Comparison of ENCODE assay signal across 23 cellular contexts in genomic region chr15:64645995-64646394, GRCh38.
"Had no signal": no experiment of that assay in that cellular context is flagged by ENCODE, and none has a peak within 500 bp of the region (broad histone marks: within the 10 kb centered on the region; RNA-seq: fewer than 3 reads in every experiment).

No MANE protein-coding gene starts in this region.

- H3K9me3 ChIP-seq: esophagus muscularis mucosa, gastroesophageal sphincter, heart left ventricle, left lung, lower lobe of right lung, mucosa of descending colon had no signal

- H3K9me3 Mint-ChIP-seq: immature natural killer cell had no signal

- H3K27me3 Mint-ChIP-seq: naive B cell had no signal

- H3K4me3 ChIP-seq: coronary artery, dorsolateral prefrontal cortex, esophagus muscularis mucosa, gastroesophageal sphincter, heart left ventricle, hepatocyte, left lung, lower lobe of right lung, mucosa of descending colon had no signal

- ATAC-seq: foreskin keratinocyte, gastroesophageal sphincter, heart left ventricle, left cardiac atrium, left lung, left ventricle myocardium superior, lower lobe of right lung, mucosa of descending colon had no signal

- FAIRE-seq: endothelial cell of umbilical vein, frontal cortex, keratinocyte had no signal

- H3K27ac Mint-ChIP-seq: mesothelial cell of epicardium, naive B cell had no signal

- H3K36me3 ChIP-seq: esophagus muscularis mucosa, gastroesophageal sphincter, heart left ventricle, left lung, lower lobe of right lung had no signal

- H3K4me2 ChIP-seq: hepatocyte had no signal

- H2AFZ ChIP-seq: hepatocyte had no signal

- H3K27ac ChIP-seq: coronary artery, dorsolateral prefrontal cortex, esophagus muscularis mucosa, foreskin keratinocyte, gastroesophageal sphincter, heart left ventricle, hepatocyte, left lung, lower lobe of right lung had no signal

- H3K4me3 Mint-ChIP-seq: immature natural killer cell, mesothelial cell of epicardium, naive B cell had no signal

- H3K27me3 ChIP-seq: dorsolateral prefrontal cortex, esophagus muscularis mucosa, foreskin keratinocyte, gastroesophageal sphincter, heart left ventricle, hepatocyte, left lung had no signal

- H3K36me3 Mint-ChIP-seq: naive B cell had no signal

- H3K4me1 ChIP-seq: esophagus muscularis mucosa, foreskin keratinocyte, gastroesophageal sphincter had no signal

- DNase-seq: dermis blood vessel endothelial cell; dorsolateral prefrontal cortex; effector CD4-positive, alpha-beta T cell; effector memory CD4-positive, alpha-beta T cell; foreskin keratinocyte; heart left ventricle; hypothalamus; immature natural killer cell; left cardiac atrium; left lung; left ventricle myocardium superior; lower lobe of right lung; mesenchymal stem cell; mucosa of descending colon; naive B cell had no signal
